22 cellular contexts compared by ENCODE assay signal in genomic region chr12:27002141-27002540, GRCh38.
"Had no signal": no experiment of that assay in that cellular context is flagged by ENCODE, and none has a peak within 500 bp of the region (broad histone marks: within the 10 kb centered on the region; RNA-seq: fewer than 3 reads in every experiment).

No MANE protein-coding gene starts in this region.

- H3K27ac ChIP-seq: adrenal gland, breast epithelium, left ventricle myocardium inferior, tibial artery had no signal

- H3K36me3 ChIP-seq: breast epithelium had no signal

- H3K4me3 Mint-ChIP-seq: activated B cell treated with CpG ODN at 0.5 μM for 24 hours; activated CD4-positive, alpha-beta T cell treated with anti-CD3 and anti-CD28 coated beads, Interleukin-2, amount 10 ng/mL, durations not matched to agents 24 days and 14 days; activated CD8-positive, alpha-beta T cell treated with anti-CD3 and anti-CD28 coated beads for 36 hours; activated T-cell treated with anti-CD3 and anti-CD28 coated beads, Interleukin-2, amount 50 U/mL, for 24 hours; nephron progenitor cell had no signal

- H3K27me3 Mint-ChIP-seq: activated B cell treated with CpG ODN at 0.5 μM for 24 hours; activated CD4-positive, alpha-beta T cell treated with anti-CD3 and anti-CD28 coated beads, Interleukin-2, amount 10 ng/mL, durations not matched to agents 24 days and 14 days; activated CD8-positive, alpha-beta T cell treated with anti-CD3 and anti-CD28 coated beads for 36 hours; activated T-cell treated with anti-CD3 and anti-CD28 coated beads, Interleukin-2, amount 50 U/mL, for 24 hours had no signal

- H3K27ac Mint-ChIP-seq: activated B cell treated with CpG ODN at 0.5 μM for 24 hours; activated CD4-positive, alpha-beta T cell treated with anti-CD3 and anti-CD28 coated beads, Interleukin-2, amount 10 ng/mL, durations not matched to agents 24 days and 14 days; activated CD8-positive, alpha-beta T cell treated with anti-CD3 and anti-CD28 coated beads for 36 hours; activated T-cell treated with anti-CD3 and anti-CD28 coated beads, Interleukin-2, amount 50 U/mL, for 24 hours; nephron progenitor cell had no signal

- H3K27me3 ChIP-seq: adrenal gland, breast epithelium, tibial artery had no signal

- H3K4me3 ChIP-seq: adrenal gland, breast epithelium, left ventricle myocardium inferior, tibial artery had no signal

- DNase-seq: activated B cell treated with CpG ODN at 0.5 μM for 24 hours; activated CD4-positive, alpha-beta T cell treated with anti-CD3 and anti-CD28 coated beads, Interleukin-2, amount 10 ng/mL, durations not matched to agents 24 days and 14 days; activated CD8-positive, alpha-beta T cell treated with anti-CD3 and anti-CD28 coated beads for 36 hours; activated naive CD4-positive, alpha-beta T cell treated with anti-CD3 and anti-CD28 coated beads, Interleukin-2, amount 50 U/mL, for 16 hours; activated T-cell treated with anti-CD3 and anti-CD28 coated beads, Interleukin-2, amount 50 U/mL, for 24 hours; adrenal gland; cerebellar nuclear complex; cortex of kidney; effector CD4-positive, alpha-beta T cell; left ventricle myocardium inferior; nephron progenitor cell; occipital lobe; stimulated activated CD4-positive, alpha-beta T cell treated with anti-CD3 and anti-CD28 coated beads, Interleukin-12 subunit alpha, Interleukin-12 subunit beta, amount 100 ng/mL, for 4 hours; stimulated activated CD4-positive, alpha-beta T cell treated with anti-CD3 and anti-CD28 coated beads, Interleukin-1b, Interleukin-23, amount 100 ng/mL, for 48 hours; stimulated activated CD8-positive, alpha-beta memory T cell treated with anti-CD3 and anti-CD28 coated beads, Interleukin-4, amount 100 ng/mL, for 48 hours; stimulated activated naive CD4-positive, alpha-beta T cell treated with Interleukin-2 at 50 U/mL for 16 hours; substantia nigra; tibial artery had no signal

- ATAC-seq: activated CD8-positive, alpha-beta T cell treated with anti-CD3 and anti-CD28 coated beads for 36 hours had no signal

- H3K9me3 Mint-ChIP-seq: activated CD4-positive, alpha-beta T cell treated with anti-CD3 and anti-CD28 coated beads, Interleukin-2, amount 10 ng/mL, durations not matched to agents 24 days and 14 days; activated CD8-positive, alpha-beta T cell treated with anti-CD3 and anti-CD28 coated beads for 36 hours; activated T-cell treated with anti-CD3 and anti-CD28 coated beads, Interleukin-2, amount 50 U/mL, for 24 hours; nephron progenitor cell had no signal

- H3K4me1 ChIP-seq: adrenal gland, breast epithelium had no signal

- FAIRE-seq: astrocyte, islet of Langerhans, urothelium cell line had no signal

- H3K9me3 ChIP-seq: adrenal gland, breast epithelium, left ventricle myocardium inferior, tibial artery had no signal
